In genomic region chr5:3980146-3980545, GRCh38 we compare ENCODE assay signal across 7 cellular contexts.
"Had no signal": no experiment of that assay in that cellular context is flagged by ENCODE, and none has a peak within 500 bp of the region (broad histone marks: within the 10 kb centered on the region; RNA-seq: fewer than 3 reads in every experiment).

No MANE protein-coding gene starts in this region.

- DNase-seq: H9, HCEC 1CT had no signal

- ATAC-seq: GM23338, HepG2, K562 had no signal

- H3K4me3 ChIP-seq: GM23338, K562 had no signal

- H3K4me2 ChIP-seq: GM23338 had no signal

- H3K4me1 Mint-ChIP-seq: GM23338, H9, IgD-negative memory B cell had no signal

- H3K27ac ChIP-seq: HL-60 had no signal

- H3K36me3 Mint-ChIP-seq: IgD-negative memory B cell had no signal

- H3K4me3 Mint-ChIP-seq: GM23338, H9, IgD-negative memory B cell had no signal

- H3K27ac Mint-ChIP-seq: GM23338, H9, IgD-negative memory B cell had no signal

- H2AFZ ChIP-seq: GM23338 had no signal
